Comparison of ENCODE assay signal across 13 cellular contexts in genomic region chr5:107743357-107744000, GRCh38.
A peak's percentile ranks its signal among the peaks of the same experiment; 100 is the strongest.
DNase-seq lines count a peak whose midpoint lies in the region; ATAC-seq and TF ChIP-seq lines count a peak whose summit lies in the region.
"Had no signal": no experiment of that assay in that cellular context is flagged by ENCODE, and none has a peak within 500 bp of the region (broad histone marks: within the 10 kb centered on the region; RNA-seq: fewer than 3 reads in every experiment).

No MANE protein-coding gene starts in this region.

- H3K27ac ChIP-seq in RWPE2 (ENCODE audit: poor library complexity, severe bottlenecking), result peak overlapping the region; percentile 47
- no peak overlapping the region for H3K27ac ChIP-seq in fibroblast of lung (ENCODE audit: insufficient read depth, low read length)
- H3K27ac ChIP-seq: coronary artery, thoracic aorta had no signal

- TF ChIP-seq CTCF in RWPE2 (IDR thresholded peaks at IDR 0.05; ENCODE audit: poor library complexity, severe bottlenecking), result no peak
- no peak for TF ChIP-seq CTCF in fibroblast of lung (conservative IDR thresholded peaks at IDR 0.05 in 1 of 2, IDR thresholded peaks at IDR 0.05 in 1 of 2; ENCODE audit: low read depth in 1 of 2, low read length in 2 of 2)

- H3K36me3 ChIP-seq in RWPE2 (ENCODE audit: low read depth) (no peaks in the 10 kb centered on the region), fibroblast of lung (ENCODE audit: control insufficient read depth, insufficient read depth, low read length) (no peaks in the 10 kb centered on the region)
- H3K36me3 ChIP-seq: thoracic aorta had no signal

- H3K4me3 ChIP-seq in RWPE2 (ENCODE audit: severe bottlenecking) (no peak overlapping the region), fibroblast of lung (replicated peaks in 1 of 4; ENCODE audit: control extremely low read depth in 1 of 4, insufficient read depth in 1 of 4, low read depth in 3 of 4, low read length in 4 of 4) (no peak overlapping the region)
- H3K4me3 ChIP-seq: coronary artery, thoracic aorta had no signal

- H3K79me2 ChIP-seq in fibroblast of lung (ENCODE audit: control insufficient read depth, insufficient read depth, low read length), result no peaks in the 10 kb centered on the region

- no peak overlapping the region for H3K4me2 ChIP-seq in fibroblast of lung (ENCODE audit: extremely low read depth, insufficient read depth, low read length)

- H2AFZ ChIP-seq in fibroblast of lung (ENCODE audit: low read length), result no peak overlapping the region

- H3K9me3 ChIP-seq in RWPE2 (ENCODE audit: severe bottlenecking) (no peaks in the 10 kb centered on the region), fibroblast of lung (ENCODE audit: control insufficient read depth, insufficient read depth, low read depth, low read length) (no peaks in the 10 kb centered on the region)
- H3K9me3 ChIP-seq: thoracic aorta had no signal

- ATAC-seq in RWPE2 (ENCODE audit: low read depth) (peak; percentile 98), HG02623 (IDR thresholded peaks at IDR 0.05; ENCODE audit: unreplicated experiment) (no peak), GM21619 (IDR thresholded peaks at IDR 0.05; ENCODE audit: unreplicated experiment) (no peak)
- ATAC-seq: activated CD8-positive, alpha-beta memory T cell treated with anti-CD3 and anti-CD28 coated beads, Interleukin-2, amount 10 ng/mL, durations not matched to agents 7 days and 5 days had no signal

- no peaks in the 10 kb centered on the region for H3K27me3 ChIP-seq in RWPE2 (ENCODE audit: insufficient read depth, poor library complexity, severe bottlenecking)
- no peaks in the 10 kb centered on the region for H3K27me3 ChIP-seq in fibroblast of lung (ENCODE audit: control insufficient read depth, insufficient read depth, low read length)

- H3K9ac ChIP-seq in fibroblast of lung (ENCODE audit: insufficient read depth, low read length), result no peak overlapping the region

- H3K4me1 ChIP-seq in RWPE2 (ENCODE audit: insufficient read depth, poor library complexity, severe bottlenecking) (peaks cover 11% of the 10 kb centered on the region), fibroblast of lung (ENCODE audit: control insufficient read depth, extremely low read depth, insufficient read depth, low read length) (no peaks in the 10 kb centered on the region)

- H4K20me1 ChIP-seq in fibroblast of lung (ENCODE audit: control insufficient read depth, extremely low read depth, insufficient read depth, low read length), result no peaks in the 10 kb centered on the region

- DNase-seq in GM04504 (ENCODE audit: low read depth) (peak; percentile 41), RWPE2 (ENCODE audit: low spot score) (no peak), fibroblast of lung (ENCODE audit: low read depth in 2 of 2) (peak; percentile 28 to 69), pons (ENCODE audit: low spot score) (peak; percentile 2), NCI-H1436 treated with DMSO at 0.1 percent for 48 hours (lab: John Stamatoyannopoulos, UW) (no peak), C1 segment of cervical spinal cord (lab: John Stamatoyannopoulos, UW) (no peak)
- DNase-seq: activated CD8-positive, alpha-beta memory T cell treated with anti-CD3 and anti-CD28 coated beads, Interleukin-2, amount 10 ng/mL, durations not matched to agents 7 days and 5 days; activated naive CD4-positive, alpha-beta T cell treated with anti-CD3 and anti-CD28 coated beads for 36 hours; small intestine had no signal

Comparison
In these comparisons a context has a peak if more than half of its experiments do, and no peak if none do; other contexts are left out.
1. DNase-seq: peak in GM04504 (single experiment), fibroblast of lung (2 of 2) and pons (single experiment); none in RWPE2 (single experiment), NCI-H1436 treated with DMSO at 0.1 percent for 48 hours (single experiment) and C1 segment of cervical spinal cord (0 of 14).